ENCODE assay signal across 22 cellular contexts in genomic region chr21:14838400-14838799, GRCh38.
DNase-seq lines count a peak whose midpoint lies in the region; TF ChIP-seq lines count a peak whose summit lies in the region.
"Had no signal": no experiment of that assay in that cellular context is flagged by ENCODE, and none has a peak within 500 bp of the region (broad histone marks: within the 10 kb centered on the region; RNA-seq: fewer than 3 reads in every experiment).

No MANE protein-coding gene starts in this region.

- DNase-seq in DMS 273 (lab: John Stamatoyannopoulos, UW; ENCODE audit: unreplicated experiment) (peak; percentile 18), DMS 273 treated with DMSO at 0.1 percent for 48 hours (lab: John Stamatoyannopoulos, UW) (no peak), NCI-H69 (lab: John Stamatoyannopoulos, UW) (peak; percentile 21), left kidney (ENCODE audit: low read depth, low spot score) (peak; percentile 14), iPS-NIHi7 (ENCODE audit: extremely low spot score) (no peak), suprapubic skin (ENCODE audit: low spot score in 2 of 2) (no peak), PC-9 (no peak)
- DNase-seq: ACHN; Caco-2; CD4-positive, alpha-beta T cell; EL; GF-D8; MG63; NCI-H1436; NCI-H2029; NCI-H2171 treated with DMSO at 0.1 percent for 48 hours; NCI-H526 treated with DMSO at 0.1 percent for 48 hours; SIG-M5; SK-N-SH had no signal

- H3K4me3 ChIP-seq in stomach smooth muscle (ENCODE audit: low read length in 2 of 2) (peak overlapping the region; percentile 20 to 24), suprapubic skin (no peak overlapping the region), PC-9 (no peak overlapping the region)
- H3K4me3 ChIP-seq: BLaER1, MG63 had no signal

- H3K36me3 ChIP-seq in stomach smooth muscle (ENCODE audit: control insufficient read depth in 2 of 2, insufficient read depth in 2 of 2, low read length in 2 of 2) (no peaks in the 10 kb centered on the region), suprapubic skin (no peaks in the 10 kb centered on the region), PC-9 (ENCODE audit: low read depth) (no peaks in the 10 kb centered on the region)
- H3K36me3 ChIP-seq: MG63 had no signal

- no peak for TF ChIP-seq EP300 in suprapubic skin (IDR thresholded peaks at IDR 0.05)

- no peaks in the 10 kb centered on the region for H3K27me3 ChIP-seq in stomach smooth muscle (ENCODE audit: control insufficient read depth in 1 of 2, insufficient read depth in 2 of 2, low read length in 2 of 2)
- H3K27me3 ChIP-seq in suprapubic skin: no peaks in the 10 kb centered on the region
- no peaks in the 10 kb centered on the region for H3K27me3 ChIP-seq in PC-9 (ENCODE audit: insufficient read depth, low read depth)
- H3K27me3 ChIP-seq: BLaER1, MG63 had no signal

- BruUV-seq in PC-9 (replicated peaks; lab: Mats Ljungman, UMichigan): no TSS peak

- no peaks in the 10 kb centered on the region for H3K4me1 ChIP-seq in stomach smooth muscle (ENCODE audit: control insufficient read depth, insufficient read depth, low read length)
- no peaks in the 10 kb centered on the region for H3K4me1 ChIP-seq in suprapubic skin
- H3K4me1 ChIP-seq in PC-9 (replicated peaks; ENCODE audit: insufficient read depth): no peaks in the 10 kb centered on the region
- H3K4me1 ChIP-seq: Caco-2 had no signal

- H3K9ac ChIP-seq in stomach smooth muscle (ENCODE audit: low read length in 2 of 2): no peak overlapping the region
- H3K9ac ChIP-seq: BLaER1, SK-N-SH had no signal

- no peaks in the 10 kb centered on the region for H3K9me3 ChIP-seq in stomach smooth muscle (ENCODE audit: control insufficient read depth in 2 of 2, low read length in 2 of 2)
- no peaks in the 10 kb centered on the region for H3K9me3 ChIP-seq in suprapubic skin
- H3K9me3 ChIP-seq in PC-9 (ENCODE audit: insufficient read depth, low read depth): no peaks in the 10 kb centered on the region
- H3K9me3 ChIP-seq: Caco-2, MG63, SK-N-SH had no signal

- POLR2A ChIA-PET in PC-9 (lab: Charles Lee; ENCODE audit: unreplicated experiment): no interaction called here

- no peaks in the 10 kb centered on the region for H3K9me2 ChIP-seq in PC-9 (ENCODE audit: insufficient read depth)
- H3K9me2 ChIP-seq: SK-N-SH had no signal

- TF ChIP-seq POLR2A in suprapubic skin (IDR thresholded peaks at IDR 0.05): no peak

- H4K20me1 ChIP-seq in PC-9 (ENCODE audit: insufficient read depth): no peaks in the 10 kb centered on the region
- H4K20me1 ChIP-seq: BLaER1 had no signal

- WGBS in suprapubic skin: 55% methylated on average over 3 of the region's 3 CpGs

- TF ChIP-seq CTCF in suprapubic skin (IDR thresholded peaks at IDR 0.05) (no peak), PC-9 (conservative IDR thresholded peaks at IDR 0.05) (no peak)

- no peak overlapping the region for H3K4me2 ChIP-seq in PC-9
- H3K4me2 ChIP-seq: BLaER1, SK-N-SH had no signal

- no peaks in the 10 kb centered on the region for H3F3A ChIP-seq in PC-9 (ENCODE audit: insufficient read depth, low read depth)

- CTCF ChIA-PET in PC-9 (lab: Charles Lee): no interaction called here

- H3K79me2 ChIP-seq in PC-9 (ENCODE audit: low read depth): no peaks in the 10 kb centered on the region

- H2AFZ ChIP-seq in PC-9: no peak overlapping the region

- intact Hi-C loops in PC-9 (cut with micrococcal nuclease; ENCODE audit: unreplicated experiment): no loop called here

- H3K27ac ChIP-seq in stomach smooth muscle (ENCODE audit: low read length) (no peak overlapping the region), suprapubic skin (no peak overlapping the region), PC-9 (no peak overlapping the region)
- H3K27ac ChIP-seq: 22Rv1, BLaER1 had no signal

Comparison
In these comparisons a context has a peak if more than half of its experiments do, and no peak if none do; other contexts are left out.
1. DNase-seq: peak in DMS 273 (single experiment), NCI-H69 (single experiment) and left kidney (single experiment); none in DMS 273 treated with DMSO at 0.1 percent for 48 hours (single experiment), iPS-NIHi7 (single experiment), suprapubic skin (0 of 2) and PC-9 (0 of 2).
2. H3K4me3 ChIP-seq: peak in stomach smooth muscle (2 of 2); none in suprapubic skin (single experiment) and PC-9 (single experiment).